Comparison of ENCODE assay signal across 22 cellular contexts in genomic region chr12:3187846-3188755, GRCh38.
DNase-seq lines count a peak whose midpoint lies in the region; ATAC-seq and TF ChIP-seq lines count a peak whose summit lies in the region.
"Had no signal": no experiment of that assay in that cellular context is flagged by ENCODE, and none has a peak within 500 bp of the region (broad histone marks: within the 10 kb centered on the region; RNA-seq: fewer than 3 reads in every experiment).

No MANE protein-coding gene starts in this region.

- no peak overlapping the region for H2BK120ac ChIP-seq in neuronal stem cell (ENCODE audit: low read depth, low read length)

- H2BK12ac ChIP-seq in neuronal stem cell (ENCODE audit: low read length) = no peak overlapping the region

- peak overlapping the region; percentile 39 for H3K9ac ChIP-seq in neuronal stem cell (ENCODE audit: low read depth, low read length, poor library complexity)
- H3K9ac ChIP-seq: GM23248, parathyroid adenoma had no signal

- H3K27me3 ChIP-seq in right atrium auricular region (no peaks in the 10 kb centered on the region), neuronal stem cell (ENCODE audit: control insufficient read depth in 3 of 3, insufficient read depth in 3 of 3, low read depth in 1 of 3, low read length in 3 of 3) (no peaks in the 10 kb centered on the region), left lung (no peaks in the 10 kb centered on the region)
- no peaks in the 10 kb centered on the region for H3K27me3 ChIP-seq in CD8-positive, alpha-beta T cell (ENCODE audit: insufficient read depth, low read length)
- H3K27me3 ChIP-seq: brain microvascular endothelial cell had no signal

- no peak overlapping the region for H3K27ac Mint-ChIP-seq in CD8-positive, alpha-beta T cell
- H3K27ac Mint-ChIP-seq: activated CD4-positive, alpha-beta T cell treated with anti-CD3 and anti-CD28 coated beads, Interleukin-2, amount 10 ng/mL, durations not matched to agents 24 days and 14 days; HFFc6; stimulated activated effector memory CD8-positive, alpha-beta T cell treated with anti-CD3 and anti-CD28 coated beads, Interleukin-12 subunit alpha, Interleukin-12 subunit beta, amount 100 ng/mL, for 72 hours had no signal

- no peaks in the 10 kb centered on the region for H3K9me3 Mint-ChIP-seq in CD8-positive, alpha-beta T cell
- H3K9me3 Mint-ChIP-seq: activated CD4-positive, alpha-beta T cell treated with anti-CD3 and anti-CD28 coated beads, Interleukin-2, amount 10 ng/mL, durations not matched to agents 24 days and 14 days; activated T-cell treated with anti-CD3 and anti-CD28 coated beads, Interleukin-2, amount 50 U/mL, for 4 hours; HFFc6; stimulated activated effector memory CD8-positive, alpha-beta T cell treated with anti-CD3 and anti-CD28 coated beads, Interleukin-12 subunit alpha, Interleukin-12 subunit beta, amount 100 ng/mL, for 72 hours had no signal

- H3K23ac ChIP-seq in neuronal stem cell (ENCODE audit: low read depth, low read length, poor library complexity) = peak overlapping the region; percentile 61

- no peak overlapping the region for H2BK5ac ChIP-seq in neuronal stem cell (ENCODE audit: low read length)

- peak; percentile 17 for DNase-seq in Right ventricle myocardium inferior (ENCODE audit: missing footprints)
- DNase-seq in right atrium auricular region (ENCODE audit: low spot score) = no peak
- peak; percentile 45 for DNase-seq in NCI-H2029 (lab: John Stamatoyannopoulos, UW)
- DNase-seq in RPMI8226 = peak; percentile 40
- no peak for DNase-seq in neuronal stem cell (ENCODE audit: low spot score)
- no peak for DNase-seq in left lung
- DNase-seq in sciatic nerve (ENCODE audit: low spot score) = no peak
- no peak for DNase-seq in CD8-positive, alpha-beta T cell
- DNase-seq: activated CD4-positive, alpha-beta T cell treated with anti-CD3 and anti-CD28 coated beads, Interleukin-2, amount 10 ng/mL, durations not matched to agents 24 days and 14 days; activated T-cell treated with anti-CD3 and anti-CD28 coated beads, Interleukin-2, amount 50 U/mL, for 4 hours; brain microvascular endothelial cell; GM23248; HFFc6; Karpas-422; NCI-H2171 treated with DMSO at 0.1 percent for 48 hours; OCI-M1; stimulated activated CD4-positive, alpha-beta T cell treated with anti-CD3 and anti-CD28 coated beads, Interleukin-12 subunit alpha, Interleukin-12 subunit beta, amount 100 ng/mL, for 4 hours; stimulated activated CD4-positive, alpha-beta T cell treated with anti-CD3 and anti-CD28 coated beads, Interleukin-4, amount 100 ng/mL, for 24 hours; WERI-Rb-1 had no signal

- H3K9me3 ChIP-seq in right atrium auricular region = no peaks in the 10 kb centered on the region
- H3K9me3 ChIP-seq in neuronal stem cell (replicated peaks in 1 of 2; ENCODE audit: control insufficient read depth in 2 of 2, insufficient read depth in 1 of 2, low read depth in 1 of 2, low read length in 2 of 2) = no peaks in the 10 kb centered on the region
- H3K9me3 ChIP-seq in left lung = no peaks in the 10 kb centered on the region
- H3K9me3 ChIP-seq in CD8-positive, alpha-beta T cell (ENCODE audit: low read length) = no peaks in the 10 kb centered on the region

- no peak overlapping the region for H4K91ac ChIP-seq in neuronal stem cell (ENCODE audit: low read depth, low read length, poor library complexity)

- no peak overlapping the region for H3K4me3 Mint-ChIP-seq in CD8-positive, alpha-beta T cell
- H3K4me3 Mint-ChIP-seq: activated CD4-positive, alpha-beta T cell treated with anti-CD3 and anti-CD28 coated beads, Interleukin-2, amount 10 ng/mL, durations not matched to agents 24 days and 14 days; activated T-cell treated with anti-CD3 and anti-CD28 coated beads, Interleukin-2, amount 50 U/mL, for 4 hours; HFFc6; stimulated activated effector memory CD8-positive, alpha-beta T cell treated with anti-CD3 and anti-CD28 coated beads, Interleukin-12 subunit alpha, Interleukin-12 subunit beta, amount 100 ng/mL, for 72 hours had no signal

- no peak overlapping the region for H3K27ac ChIP-seq in right atrium auricular region
- H3K27ac ChIP-seq in neuronal stem cell (replicated peaks; ENCODE audit: low read length) = no peak overlapping the region
- no peak overlapping the region for H3K27ac ChIP-seq in left lung
- H3K27ac ChIP-seq in CD8-positive, alpha-beta T cell (ENCODE audit: low read depth, low read length) = no peak overlapping the region
- H3K27ac ChIP-seq: brain microvascular endothelial cell, GM23248, parathyroid adenoma, WERI-Rb-1 had no signal

- TF ChIP-seq CTCF in right atrium auricular region (IDR thresholded peaks at IDR 0.05) (no peak), left lung (IDR thresholded peaks at IDR 0.05) (no peak)
- no peak for TF ChIP-seq CTCF in CD8-positive, alpha-beta T cell (IDR thresholded peaks at IDR 0.05)

- POLR2A ChIA-PET in CD8-positive, alpha-beta T cell (lab: Charles Lee) = no interaction called here

- H3K36me3 ChIP-seq in right atrium auricular region = no peaks in the 10 kb centered on the region
- H3K36me3 ChIP-seq in neuronal stem cell (replicated peaks in 1 of 2; ENCODE audit: control insufficient read depth in 2 of 2, insufficient read depth in 2 of 2, low read length in 2 of 2) = no peaks in the 10 kb centered on the region
- no peaks in the 10 kb centered on the region for H3K36me3 ChIP-seq in left lung
- H3K36me3 ChIP-seq in CD8-positive, alpha-beta T cell (ENCODE audit: insufficient read depth, low read length) = no peaks in the 10 kb centered on the region
- H3K36me3 ChIP-seq: brain microvascular endothelial cell, WERI-Rb-1 had no signal

- no peaks in the 10 kb centered on the region for H3K79me1 ChIP-seq in neuronal stem cell (ENCODE audit: low read depth, low read length)

- intact Hi-C loops in Right ventricle myocardium inferior (cut with DNase I) = no loop called here
- intact Hi-C loops in left lung (cut with DNase I) = no loop called here
- intact Hi-C loops in sciatic nerve (cut with DNase I) = no loop called here
- intact Hi-C loops in CD8-positive, alpha-beta T cell (cut with DNase I, micrococcal nuclease) = no loop called here

- CTCF ChIA-PET in CD8-positive, alpha-beta T cell (lab: Charles Lee) = no interaction called here

- H3K4me2 ChIP-seq in neuronal stem cell (ENCODE audit: insufficient read depth, low read length, poor library complexity, severe bottlenecking) = no peak overlapping the region

- H3K4ac ChIP-seq in neuronal stem cell (ENCODE audit: low read length) = no peak overlapping the region

- H3K36me3 Mint-ChIP-seq in CD8-positive, alpha-beta T cell = no peaks in the 10 kb centered on the region
- H3K36me3 Mint-ChIP-seq: stimulated activated effector memory CD8-positive, alpha-beta T cell treated with anti-CD3 and anti-CD28 coated beads, Interleukin-12 subunit alpha, Interleukin-12 subunit beta, amount 100 ng/mL, for 72 hours had no signal

- ATAC-seq in Right ventricle myocardium inferior (no peak), left lung (no peak), sciatic nerve (no peak)
- no peak for ATAC-seq in CD8-positive, alpha-beta T cell
- ATAC-seq: activated T-cell treated with anti-CD3 and anti-CD28 coated beads, Interleukin-2, amount 50 U/mL, for 4 hours; right cardiac atrium; stimulated activated effector memory CD8-positive, alpha-beta T cell treated with anti-CD3 and anti-CD28 coated beads, Interleukin-12 subunit alpha, Interleukin-12 subunit beta, amount 100 ng/mL, for 72 hours had no signal

- peaks cover 15% of the 10 kb centered on the region for H3K27me3 Mint-ChIP-seq in CD8-positive, alpha-beta T cell (ENCODE audit: low read depth)

- H3K4me3 ChIP-seq in right atrium auricular region (no peak overlapping the region), neuronal stem cell (ENCODE audit: low read length in 2 of 2) (no peak overlapping the region), left lung (no peak overlapping the region)
- H3K4me3 ChIP-seq in CD8-positive, alpha-beta T cell (ENCODE audit: low read depth, low read length) = no peak overlapping the region
- H3K4me3 ChIP-seq: GM23248 had no signal

- peak overlapping the region; percentile 60 for H3K18ac ChIP-seq in neuronal stem cell (ENCODE audit: low read length)

- no peak overlapping the region for H2AK5ac ChIP-seq in neuronal stem cell (ENCODE audit: low read depth, low read length)

- H3K4me1 ChIP-seq in right atrium auricular region = peaks cover 0 to 64% of the 10 kb centered on the region in 2 donors
- H3K4me1 ChIP-seq in neuronal stem cell (ENCODE audit: control insufficient read depth in 2 of 2, insufficient read depth in 1 of 2, low read depth in 1 of 2, low read length in 2 of 2) = peaks cover 12 to 18% of the 10 kb centered on the region in 2 donors
- H3K4me1 ChIP-seq in left lung = peaks cover 0 to 28% of the 10 kb centered on the region in 2 donors
- no peaks in the 10 kb centered on the region for H3K4me1 ChIP-seq in CD8-positive, alpha-beta T cell (ENCODE audit: insufficient read depth, low read length)

- H3K4me1 Mint-ChIP-seq in CD8-positive, alpha-beta T cell (ENCODE audit: low read depth) = no peaks in the 10 kb centered on the region
- H3K4me1 Mint-ChIP-seq: activated CD4-positive, alpha-beta T cell treated with anti-CD3 and anti-CD28 coated beads, Interleukin-2, amount 10 ng/mL, durations not matched to agents 24 days and 14 days; stimulated activated effector memory CD8-positive, alpha-beta T cell treated with anti-CD3 and anti-CD28 coated beads, Interleukin-12 subunit alpha, Interleukin-12 subunit beta, amount 100 ng/mL, for 72 hours had no signal

- H2AFZ ChIP-seq in neuronal stem cell (ENCODE audit: low read length) = no peak overlapping the region
- H2AFZ ChIP-seq: GM23248, parathyroid adenoma had no signal

- H2BK15ac ChIP-seq in neuronal stem cell (ENCODE audit: low read length) = no peak overlapping the region

- H4K8ac ChIP-seq in neuronal stem cell (ENCODE audit: low read depth, low read length) = no peak overlapping the region

- WGBS in neuronal stem cell (ENCODE audit: extremely low coverage in 2 of 2, insufficient read length in 2 of 2, insufficient replicate concordance in 1 of 2), 2 donors = no CpG with 5 or more reads among the region's 17 CpGs

- H3K14ac ChIP-seq in neuronal stem cell (ENCODE audit: low read length) = no peak overlapping the region

Comparison
In these comparisons a context has a peak if more than half of its experiments do, and no peak if none do; other contexts are left out.
1. DNase-seq: peak in Right ventricle myocardium inferior (single experiment), NCI-H2029 (single experiment) and RPMI8226 (single experiment); none in right atrium auricular region (single experiment), neuronal stem cell (single experiment), left lung (0 of 2), sciatic nerve (single experiment) and CD8-positive, alpha-beta T cell (0 of 7).